ENCODE assay signal across 13 cellular contexts in genomic region chr1:9314711-9315379, GRCh38. TPM values are rescaled to one million over a fixed set of nuclear protein-coding genes. Genes with fewer than 3 reads are reported as not detected.
DNase-seq lines count a peak whose midpoint lies in the region; ATAC-seq, FAIRE-seq and TF ChIP-seq lines count a peak whose summit lies in the region.
"Had no signal": no experiment of that assay in that cellular context is flagged by ENCODE, and none has a peak within 500 bp of the region (broad histone marks: within the 10 kb centered on the region; RNA-seq: fewer than 3 reads in every experiment).

No MANE protein-coding gene starts in this region.

- H3K4me3 Mint-ChIP-seq in MCF 10A (ENCODE audit: unreplicated experiment): peak overlapping the region; percentile 46
- H3K4me3 Mint-ChIP-seq in activated T-helper 1 cell treated with anti-CD3 and anti-CD28 coated beads, Interleukin-12 subunit alpha, Interleukin-12 subunit beta, Interleukin-2, Interleukin-4 antibody, amounts not matched to agents 30 ng/mL and 10 ng/mL and 1 ng/mL, durations not matched to agents 14 hours and 24 hours and 36 hours: peak overlapping the region; percentile 60

- WGBS in mammary epithelial cell (ENCODE audit: low coverage, missing lambda C conversion rate): 91% methylated on average over 6 of the region's 11 CpGs

- no peaks in the 10 kb centered on the region for H3K9me3 Mint-ChIP-seq in MCF 10A (ENCODE audit: unreplicated experiment)
- no peaks in the 10 kb centered on the region for H3K9me3 Mint-ChIP-seq in activated T-helper 1 cell treated with anti-CD3 and anti-CD28 coated beads, Interleukin-12 subunit alpha, Interleukin-12 subunit beta, Interleukin-2, Interleukin-4 antibody, amounts not matched to agents 30 ng/mL and 10 ng/mL and 1 ng/mL, durations not matched to agents 14 hours and 24 hours and 36 hours
- H3K9me3 Mint-ChIP-seq: activated naive CD4-positive, alpha-beta T cell treated with anti-CD3 and anti-CD28 coated beads, Interleukin-2, amount 50 U/mL, for 24 hours had no signal

- peaks cover 86% of the 10 kb centered on the region for H3K79me2 ChIP-seq in mammary epithelial cell (ENCODE audit: insufficient read depth, low read length)

- peaks cover 39% of the 10 kb centered on the region for H3K4me1 Mint-ChIP-seq in MCF 10A (ENCODE audit: insufficient read depth, unreplicated experiment)
- H3K4me1 Mint-ChIP-seq in activated T-helper 1 cell treated with anti-CD3 and anti-CD28 coated beads, Interleukin-12 subunit alpha, Interleukin-12 subunit beta, Interleukin-2, Interleukin-4 antibody, amounts not matched to agents 30 ng/mL and 10 ng/mL and 1 ng/mL, durations not matched to agents 14 hours and 24 hours and 36 hours (ENCODE audit: low read depth): peaks cover 53% of the 10 kb centered on the region

- intact Hi-C loops in MCF 10A (cut with micrococcal nuclease): no loop called here
- intact Hi-C loops in mammary epithelial cell (cut with micrococcal nuclease): no loop called here
- intact Hi-C loops in activated T-helper 1 cell treated with anti-CD3 and anti-CD28 coated beads, Interleukin-12 subunit alpha, Interleukin-12 subunit beta, Interleukin-2, Interleukin-4 antibody, amounts not matched to agents 30 ng/mL and 10 ng/mL and 1 ng/mL, durations not matched to agents 14 hours and 24 hours and 36 hours (cut with micrococcal nuclease): loop anchor here (1.0 to 10.0 kb wide), 6 partner anchors 20 to 510 kb away; partner anchors contain the start of gene CLSTN1
- intact Hi-C loops in left lung (cut with DNase I): no loop called here
- intact Hi-C loops in upper lobe of right lung (cut with DNase I): no loop called here

- no peak overlapping the region for H3K4me2 ChIP-seq in mammary epithelial cell (ENCODE audit: insufficient read depth, low read depth, low read length)

- peaks cover 3% of the 10 kb centered on the region for H3K4me1 ChIP-seq in mammary epithelial cell (ENCODE audit: insufficient read depth, low read length)
- peaks cover 13 to 33% of the 10 kb centered on the region in 2 donors for H3K4me1 ChIP-seq in left lung
- H3K4me1 ChIP-seq in upper lobe of right lung: peaks cover 14% of the 10 kb centered on the region

- CTCF ChIA-PET in MCF 10A (lab: Yijun Ruan, JAX): no interaction called here
- CTCF ChIA-PET in mammary epithelial cell (lab: Charles Lee; ENCODE audit: low non-redundant PET): no interaction called here

- no peak for DNase-seq in MCF 10A (ENCODE audit: unreplicated experiment)
- no peak for DNase-seq in mammary epithelial cell
- DNase-seq in activated T-helper 1 cell treated with anti-CD3 and anti-CD28 coated beads, Interleukin-12 subunit alpha, Interleukin-12 subunit beta, Interleukin-2, Interleukin-4 antibody, amounts not matched to agents 30 ng/mL and 10 ng/mL and 1 ng/mL, durations not matched to agents 14 hours and 24 hours and 36 hours (ENCODE audit: low spot score): no peak
- DNase-seq in left lung: peak in 1 of 2 donors; percentile 49
- no peak for DNase-seq in upper lobe of right lung
- DNase-seq in GM12892 (ENCODE audit: insufficient read length): no peak
- no peak for DNase-seq in activated CD4-positive, CD25-positive, alpha-beta regulatory T cell treated with anti-CD3 and anti-CD28 coated beads, Interleukin-2, amount 50 U/mL, for 72 hours
- DNase-seq: activated CD4-positive, CD25-positive, alpha-beta regulatory T cell; erythroblast; GOT3; NK-92 treated with Interleukin-12 subunit alpha and Interleukin-12 subunit beta, amount 100 ng/mL, for 24 hours had no signal

- H3K36me3 ChIP-seq in mammary epithelial cell (ENCODE audit: insufficient read depth, low read length): no peaks in the 10 kb centered on the region
- H3K36me3 ChIP-seq in left lung: no peaks in the 10 kb centered on the region
- H3K36me3 ChIP-seq in upper lobe of right lung: no peaks in the 10 kb centered on the region

- no peak for FAIRE-seq in GM12892 (lab: Jason Lieb, UNC)

- dilution Hi-C loops in mammary epithelial cell (cut with HindIII; ENCODE audit: low sequenced_read_pairs): no loop called here

- H3K36me3 Mint-ChIP-seq in MCF 10A (ENCODE audit: insufficient read depth, unreplicated experiment): no peaks in the 10 kb centered on the region
- H3K36me3 Mint-ChIP-seq in activated T-helper 1 cell treated with anti-CD3 and anti-CD28 coated beads, Interleukin-12 subunit alpha, Interleukin-12 subunit beta, Interleukin-2, Interleukin-4 antibody, amounts not matched to agents 30 ng/mL and 10 ng/mL and 1 ng/mL, durations not matched to agents 14 hours and 24 hours and 36 hours (ENCODE audit: low read depth): peaks cover 6% of the 10 kb centered on the region
- H3K36me3 Mint-ChIP-seq: activated naive CD4-positive, alpha-beta T cell treated with anti-CD3 and anti-CD28 coated beads, Interleukin-2, amount 50 U/mL, for 24 hours had no signal

- H3K4me3 ChIP-seq in mammary epithelial cell (replicated peaks in 1 of 3; ENCODE audit: insufficient read depth in 1 of 3, low read depth in 2 of 3, low read length in 3 of 3) (no peak overlapping the region), left lung (no peak overlapping the region), upper lobe of right lung (no peak overlapping the region)

- in situ Hi-C loops in mammary epithelial cell (cut with MboI; ENCODE audit: low sequenced_read_pairs in 2 of 2): no loop called here

- H3K9ac ChIP-seq in mammary epithelial cell (ENCODE audit: insufficient read depth, low read length): no peak overlapping the region

- no peak for TF ChIP-seq CTCF in MCF 10A (IDR thresholded peaks at IDR 0.05; ENCODE audit: unreplicated experiment)
- no peak for TF ChIP-seq CTCF in mammary epithelial cell (conservative IDR thresholded peaks at IDR 0.05 in 1 of 2, IDR thresholded peaks at IDR 0.05 in 1 of 2; ENCODE audit: extremely low read depth in 1 of 2, insufficient read depth in 1 of 2, low read depth in 1 of 2, low read length in 2 of 2)
- no peak for TF ChIP-seq CTCF in left lung (IDR thresholded peaks at IDR 0.05)
- no peak for TF ChIP-seq CTCF in upper lobe of right lung (IDR thresholded peaks at IDR 0.05)

- peaks cover 4% of the 10 kb centered on the region for H4K20me1 ChIP-seq in mammary epithelial cell (ENCODE audit: insufficient read depth, low read length)

- POLR2A ChIA-PET in MCF 10A (lab: Yijun Ruan, JAX): interaction anchor here (1.0 kb wide), 1 partner anchor 10 kb away, joined by 3 read pairs; no protein-coding TSS in a partner anchor

- H3K27ac ChIP-seq in mammary epithelial cell (ENCODE audit: insufficient read depth, low read depth, low read length): no peak overlapping the region
- no peak overlapping the region for H3K27ac ChIP-seq in left lung
- no peak overlapping the region for H3K27ac ChIP-seq in upper lobe of right lung

- peak; percentile 40 for ATAC-seq in left lung
- peak; percentile 46 for ATAC-seq in upper lobe of right lung
- ATAC-seq in GM18520 (IDR thresholded peaks at IDR 0.05; ENCODE audit: unreplicated experiment): no peak

- BruUV-seq in MCF 10A (replicated peaks; lab: Mats Ljungman, UMichigan) (no TSS peak), mammary epithelial cell (replicated peaks; lab: Mats Ljungman, UMichigan) (no TSS peak)

- H3K27me3 ChIP-seq in mammary epithelial cell (ENCODE audit: insufficient read depth, low read length) (no peaks in the 10 kb centered on the region), left lung (no peaks in the 10 kb centered on the region), upper lobe of right lung (no peaks in the 10 kb centered on the region)

- H3K9me3 ChIP-seq in mammary epithelial cell (replicated peaks; ENCODE audit: insufficient read depth, low read length) (no peaks in the 10 kb centered on the region), left lung (no peaks in the 10 kb centered on the region), upper lobe of right lung (no peaks in the 10 kb centered on the region)

- peak overlapping the region; percentile 81 for H3K27ac Mint-ChIP-seq in MCF 10A (ENCODE audit: low read depth, unreplicated experiment)
- H3K27ac Mint-ChIP-seq in activated T-helper 1 cell treated with anti-CD3 and anti-CD28 coated beads, Interleukin-12 subunit alpha, Interleukin-12 subunit beta, Interleukin-2, Interleukin-4 antibody, amounts not matched to agents 30 ng/mL and 10 ng/mL and 1 ng/mL, durations not matched to agents 14 hours and 24 hours and 36 hours: peak overlapping the region; percentile 95

- no peak overlapping the region for H2AFZ ChIP-seq in mammary epithelial cell (ENCODE audit: low read depth, low read length)

- no peaks in the 10 kb centered on the region for H3K27me3 Mint-ChIP-seq in MCF 10A (ENCODE audit: insufficient read depth, unreplicated experiment)
- no peaks in the 10 kb centered on the region for H3K27me3 Mint-ChIP-seq in activated T-helper 1 cell treated with anti-CD3 and anti-CD28 coated beads, Interleukin-12 subunit alpha, Interleukin-12 subunit beta, Interleukin-2, Interleukin-4 antibody, amounts not matched to agents 30 ng/mL and 10 ng/mL and 1 ng/mL, durations not matched to agents 14 hours and 24 hours and 36 hours (ENCODE audit: insufficient read depth)
- H3K27me3 Mint-ChIP-seq: activated naive CD4-positive, alpha-beta T cell treated with anti-CD3 and anti-CD28 coated beads, Interleukin-2, amount 50 U/mL, for 24 hours had no signal

- TF ChIP-seq POLR2A in GM12892 (IDR thresholded peaks at IDR 0.05; ENCODE audit: low read depth, low read length): no peak

RNA-seq across cellular contexts. Expression of gene SPSB1, which starts 22.2 kb away (rescaled TPM):
- total RNA-seq in MCF 10A (2022): 8.2 and 16.2 TPM in 2 replicates
- 10 to 100 TPM; 18.2 to 56.7 TPM for total RNA-seq in mammary epithelial cell
- polyA plus RNA-seq in mammary epithelial cell: 13.2 TPM
- polyA minus RNA-seq in mammary epithelial cell: 17.3 TPM
- total RNA-seq in activated T-helper 1 cell treated with anti-CD3 and anti-CD28 coated beads, Interleukin-12 subunit alpha, Interleukin-12 subunit beta, Interleukin-2, Interleukin-4 antibody, amounts not matched to agents 30 ng/mL and 10 ng/mL and 1 ng/mL, durations not matched to agents 14 hours and 24 hours and 36 hours: 8.9 and 10.0 TPM in 2 replicates
- 10 to 100 TPM; 24.7 to 39.4 TPM for total RNA-seq in left lung
- total RNA-seq in upper lobe of right lung: 29.0 TPM
- polyA plus RNA-seq in GM12892 (2012; ENCODE audit: missing spikeins): 3.8 TPM
